Comparison of ENCODE assay signal across 5 cellular contexts in genomic region chr11:2286350-2286749, GRCh38. TPM values are rescaled to one million over a fixed set of nuclear protein-coding genes. Genes with fewer than 3 reads are reported as not detected.
"Had no signal": no experiment of that assay in that cellular context is flagged by ENCODE, and none has a peak within 500 bp of the region (broad histone marks: within the 10 kb centered on the region; RNA-seq: fewer than 3 reads in every experiment).

No MANE protein-coding gene starts in this region.

RNA-seq across cellular contexts. Expression of gene C11orf21, which starts 15.4 kb away (rescaled TPM):
- total RNA-seq: bronchial epithelial cell, IMR-90, MCF 10A, PC-9 had no signal

RNA-seq across cellular contexts. Expression of gene TSPAN32, which starts 15.5 kb away (rescaled TPM):
- total RNA-seq: bronchial epithelial cell, IMR-90, MCF 10A, PC-9 had no signal

RNA-seq across cellular contexts. Expression of gene ASCL2, which starts 16.0 kb away (rescaled TPM):
- total RNA-seq: IMR-90, MCF 10A, OCI-LY7, PC-9 had no signal
